In the genomic region with DNA sequence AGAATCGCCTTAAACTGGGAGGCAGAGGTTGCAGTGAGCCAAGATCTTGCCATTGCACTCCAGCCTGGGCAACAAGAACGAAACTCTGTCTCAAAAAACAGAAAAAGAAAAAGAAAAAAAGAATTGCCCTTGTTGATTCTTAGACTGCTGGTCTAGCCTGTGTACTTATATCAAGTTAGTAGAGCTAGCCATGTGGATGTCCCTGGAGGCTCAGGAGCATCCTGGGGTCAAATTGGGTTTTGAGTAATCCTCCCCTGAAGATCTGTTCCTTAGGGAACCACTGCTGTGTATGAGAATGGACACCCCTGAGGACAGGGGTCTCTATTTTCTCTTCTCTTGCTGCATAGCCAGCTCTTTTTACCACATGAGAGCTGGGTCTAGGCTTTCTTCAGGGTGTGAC, we compare ENCODE assay signal across 11 cellular contexts. TPM values are rescaled to one million over a fixed set of nuclear protein-coding genes. Genes with fewer than 3 reads are reported as not detected.
A peak's percentile ranks its signal among the peaks of the same experiment; 100 is the strongest.
DNase-seq lines count a peak whose midpoint lies in the region; ATAC-seq and TF ChIP-seq lines count a peak whose summit lies in the region.
"Had no signal": no experiment of that assay in that cellular context is flagged by ENCODE, and none has a peak within 500 bp of the region (broad histone marks: within the 10 kb centered on the region; RNA-seq: fewer than 3 reads in every experiment).

No MANE protein-coding gene starts in this region.

- H3K9me3 Mint-ChIP-seq in T-helper 1 cell treated with Interleukin-12 subunit alpha and Interleukin-12 subunit beta and Interleukin-4 antibody, amounts not matched to agents 30 μg/mL and 1 μg/mL, for 36 hours = no peaks in the 10 kb centered on the region

- peaks cover 75% of the 10 kb centered on the region for H3K4me1 Mint-ChIP-seq in T-helper 1 cell treated with Interleukin-12 subunit alpha and Interleukin-12 subunit beta and Interleukin-4 antibody, amounts not matched to agents 30 μg/mL and 1 μg/mL, for 36 hours (ENCODE audit: low read depth)

- H3K4me3 Mint-ChIP-seq in T-helper 1 cell treated with Interleukin-12 subunit alpha and Interleukin-12 subunit beta and Interleukin-4 antibody, amounts not matched to agents 30 μg/mL and 1 μg/mL, for 36 hours = peak overlapping the region; percentile 77

- no peak for TF ChIP-seq CTCF in adrenal gland (IDR thresholded peaks at IDR 0.05)

- H3K36me3 ChIP-seq in adrenal gland (replicated peaks in 1 of 2) = peaks cover 0 to 41% of the 10 kb centered on the region in 2 donors
- peaks cover 36 to 51% (median 41%) of the 10 kb centered on the region in 3 donors for H3K36me3 ChIP-seq in skeletal muscle tissue (ENCODE audit: control insufficient read depth in 3 of 3, insufficient read depth in 3 of 3, low read length in 3 of 3)

- peak overlapping the region in 3 of 5 donors; percentile 10 to 91 (median 40) for H3K27ac ChIP-seq in adrenal gland
- peak overlapping the region; percentile 76 for H3K27ac ChIP-seq in skeletal muscle tissue (ENCODE audit: low read depth, low read length)
- H3K27ac ChIP-seq: 22Rv1 had no signal

- no peaks in the 10 kb centered on the region for H3K27me3 Mint-ChIP-seq in T-helper 1 cell treated with Interleukin-12 subunit alpha and Interleukin-12 subunit beta and Interleukin-4 antibody, amounts not matched to agents 30 μg/mL and 1 μg/mL, for 36 hours (ENCODE audit: low read depth)

- no peak for TF ChIP-seq POLR2A in adrenal gland (IDR thresholded peaks at IDR 0.05)

- WGBS in adrenal gland, 4 donors = 91 to 97% (median 94%) methylated on average over 2 of the region's 2 CpGs

- peak overlapping the region; percentile 92 for H3K27ac Mint-ChIP-seq in T-helper 1 cell treated with Interleukin-12 subunit alpha and Interleukin-12 subunit beta and Interleukin-4 antibody, amounts not matched to agents 30 μg/mL and 1 μg/mL, for 36 hours

- H3K9ac ChIP-seq in skeletal muscle tissue (ENCODE audit: low read depth in 1 of 3, low read length in 3 of 3) = peak overlapping the region in 1 of 3 donors; percentile 50

- peaks cover 59% of the 10 kb centered on the region for H3K36me3 Mint-ChIP-seq in T-helper 1 cell treated with Interleukin-12 subunit alpha and Interleukin-12 subunit beta and Interleukin-4 antibody, amounts not matched to agents 30 μg/mL and 1 μg/mL, for 36 hours (ENCODE audit: low read depth)

- DNase-seq in T-helper 1 cell = no peak
- DNase-seq in adrenal gland = no peak
- no peak for DNase-seq in germinal center (ENCODE audit: low spot score)
- DNase-seq in NCI-H82 (lab: John Stamatoyannopoulos, UW) = no peak
- no peak for DNase-seq in OCI-M2 (lab: John Stamatoyannopoulos, UW; ENCODE audit: unreplicated experiment)
- DNase-seq: H7 had no signal

- H3K27me3 ChIP-seq in adrenal gland = no peaks in the 10 kb centered on the region
- no peaks in the 10 kb centered on the region for H3K27me3 ChIP-seq in skeletal muscle tissue (ENCODE audit: control insufficient read depth in 3 of 3, insufficient read depth in 3 of 3, low read length in 3 of 3)

- ATAC-seq in HG02870 (IDR thresholded peaks at IDR 0.05; ENCODE audit: unreplicated experiment) = peak; percentile 3

- intact Hi-C loops in adrenal gland (cut with DNase I) = no loop called here

- H3K4me3 ChIP-seq in adrenal gland (no peak overlapping the region), skeletal muscle tissue (ENCODE audit: low read length in 3 of 3) (no peak overlapping the region)

- no peaks in the 10 kb centered on the region for H3K9me3 ChIP-seq in adrenal gland (replicated peaks in 1 of 3)
- H3K9me3 ChIP-seq in skeletal muscle tissue (ENCODE audit: control insufficient read depth in 3 of 3, low read length in 3 of 3) = no peaks in the 10 kb centered on the region

- peaks cover 26 to 46% of the 10 kb centered on the region in 2 donors for H3K4me1 ChIP-seq in adrenal gland (replicated peaks in 1 of 2)
- H3K4me1 ChIP-seq in skeletal muscle tissue (ENCODE audit: control insufficient read depth in 3 of 3, insufficient read depth in 3 of 3, low read length in 3 of 3) = peaks cover 54 to 60% (median 55%) of the 10 kb centered on the region in 3 donors

RNA-seq across cellular contexts. Expression of gene SLC7A6OS, which starts 21.5 kb away (rescaled TPM):
- total RNA-seq in adrenal gland = 10 to 100 TPM in 7 of 8 donors, 1 to 10 TPM in 1; 9.4 to 17.8 (median 13.8) TPM
- 10 to 100 TPM in 1 of 3 donors, 1 to 10 TPM in 2; 5.7 to 14.6 (median 8.4) TPM for polyA plus RNA-seq in adrenal gland
- 11.0 TPM for total RNA-seq in skeletal muscle tissue

RNA-seq across cellular contexts. Expression of gene PRMT7, which starts 21.6 kb away (rescaled TPM):
- 10 to 100 TPM; 30.0 to 52.1 (median 39.9) TPM for total RNA-seq in adrenal gland
- 100 to 1,000 TPM in 2 of 3 donors, 10 to 100 TPM in 1; 45.3 to 141 (median 111) TPM for polyA plus RNA-seq in adrenal gland
- 49.1 TPM for total RNA-seq in skeletal muscle tissue

RNA-seq across cellular contexts. Expression of gene SLC7A6, which starts 24.9 kb away (rescaled TPM):
- total RNA-seq in adrenal gland (10 to 100 TPM; 17.0 to 54.7 (median 25.0) TPM), skeletal muscle tissue (9.4 TPM)
- polyA plus RNA-seq in adrenal gland = 10 to 100 TPM; 14.8 to 22.2 (median 19.6) TPM

RNA-seq across cellular contexts. Expression of gene PLA2G15, which starts 44.0 kb away (rescaled TPM):
- total RNA-seq in adrenal gland (10 to 100 TPM; 13.4 to 37.1 (median 28.8) TPM), skeletal muscle tissue (23.0 TPM)
- polyA plus RNA-seq in adrenal gland = 10 to 100 TPM in 2 of 3 donors, 1 to 10 TPM in 1; 6.0 to 18.2 (median 13.6) TPM

RNA-seq across cellular contexts. Expression of gene ESRP2, which starts 53.3 kb away (rescaled TPM):
- total RNA-seq in adrenal gland (1 to 10 TPM in 3 of 8 donors, under 1 TPM in 5; 0.13 to 2.2 (median 0.72) TPM), skeletal muscle tissue (not detected)
- polyA plus RNA-seq in adrenal gland = under 1 TPM; 0.31 to 0.97 (median 0.37) TPM
- total RNA-seq: T-helper 1 cell treated with Interleukin-12 subunit alpha and Interleukin-12 subunit beta and Interleukin-4 antibody, amounts not matched to agents 30 ng/mL and 1 ng/mL, for 36 hours had no signal
